In genomic region chr11:27468643-27469332, GRCh38 we compare ENCODE assay signal across 1 cellular context.
TF ChIP-seq lines count a peak whose summit lies in the region.

No MANE protein-coding gene starts in this region.

TF ChIP-seq in A549, 52 proteins besides CTCF, POLR2A, EP300 and RAD21 (continued from another document):
- TF ChIP-seq EHMT2 (IDR thresholded peaks at IDR 0.05; ENCODE audit: low read depth) (no peak), PHF8 (IDR thresholded peaks at IDR 0.05; ENCODE audit: borderline replicate concordance, low read depth) (no peak), MAX (IDR thresholded peaks at IDR 0.05) (peak; percentile 21; the same call in 1 of the 2 replicates), SMC3 (IDR thresholded peaks at IDR 0.05) (no peak), JUNB (IDR thresholded peaks at IDR 0.05) (peak; percentile 46; the same call in 1 of the 2 replicates), CHD2 (IDR thresholded peaks at IDR 0.05; ENCODE audit: low read length, partially characterized antibody) (no peak), RNF2 (IDR thresholded peaks at IDR 0.05; ENCODE audit: borderline replicate concordance, low read depth) (no peak), MYC (IDR thresholded peaks at IDR 0.05; ENCODE audit: borderline replicate concordance, low read length) (no peak), REST (IDR thresholded peaks at IDR 0.05) (peak; percentile 54; the same call in 1 of the 2 replicates), HEYL (CRISPR knock-in tag; IDR thresholded peaks at IDR 0.05) (no peak), POLR2AphosphoS2 (conservative IDR thresholded peaks at IDR 0.05; ENCODE audit: low read length) (no peak), NFE2L2 (conservative IDR thresholded peaks at IDR 0.05; ENCODE audit: low read length) (no peak), RFX5 (IDR thresholded peaks at IDR 0.05) (no peak), FOSL2 (IDR thresholded peaks at IDR 0.05) (no peak), FOSL2 (CRISPR knock-in tag; IDR thresholded peaks at IDR 0.05) (peak; percentile 66), CEBPB (IDR thresholded peaks at IDR 0.05) (peak in 1 of 2 experiments; percentile 29; a peak in 1 of 4 replicates), MAZ (IDR thresholded peaks at IDR 0.05; ENCODE audit: borderline replicate concordance, low read depth, low read length) (no peak), GATA3 (IDR thresholded peaks at IDR 0.05; ENCODE audit: borderline replicate concordance) (no peak)
- TF ChIP-seq, protein P1, sequence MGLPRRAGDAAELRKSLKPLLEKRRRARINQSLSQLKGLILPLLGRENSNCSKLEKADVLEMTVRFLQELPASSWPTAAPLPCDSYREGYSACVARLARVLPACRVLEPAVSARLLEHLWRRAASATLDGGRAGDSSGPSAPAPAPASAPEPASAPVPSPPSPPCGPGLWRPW (IDR thresholded peaks at IDR 0.05), result no peak
- TF ChIP-seq, protein P2, sequence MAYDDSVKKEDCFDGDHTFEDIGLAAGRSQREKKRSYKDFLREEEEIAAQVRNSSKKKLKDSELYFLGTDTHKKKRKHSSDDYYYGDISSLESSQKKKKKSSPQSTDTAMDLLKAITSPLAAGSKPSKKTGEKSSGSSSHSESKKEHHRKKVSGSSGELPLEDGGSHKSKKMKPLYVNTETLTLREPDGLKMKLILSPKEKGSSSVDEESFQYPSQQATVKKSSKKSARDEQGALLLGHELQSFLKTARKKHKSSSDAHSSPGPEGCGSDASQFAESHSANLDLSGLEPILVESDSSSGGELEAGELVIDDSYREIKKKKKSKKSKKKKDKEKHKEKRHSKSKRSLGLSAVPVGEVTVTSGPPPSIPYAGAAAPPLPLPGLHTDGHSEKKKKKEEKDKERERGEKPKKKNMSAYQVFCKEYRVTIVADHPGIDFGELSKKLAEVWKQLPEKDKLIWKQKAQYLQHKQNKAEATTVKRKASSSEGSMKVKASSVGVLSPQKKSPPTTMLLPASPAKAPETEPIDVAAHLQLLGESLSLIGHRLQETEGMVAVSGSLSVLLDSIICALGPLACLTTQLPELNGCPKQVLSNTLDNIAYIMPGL (CRISPR knock-in tag; IDR thresholded peaks at IDR 0.05; ENCODE audit: borderline replicate concordance), result no peak
- TF ChIP-seq, protein P3, sequence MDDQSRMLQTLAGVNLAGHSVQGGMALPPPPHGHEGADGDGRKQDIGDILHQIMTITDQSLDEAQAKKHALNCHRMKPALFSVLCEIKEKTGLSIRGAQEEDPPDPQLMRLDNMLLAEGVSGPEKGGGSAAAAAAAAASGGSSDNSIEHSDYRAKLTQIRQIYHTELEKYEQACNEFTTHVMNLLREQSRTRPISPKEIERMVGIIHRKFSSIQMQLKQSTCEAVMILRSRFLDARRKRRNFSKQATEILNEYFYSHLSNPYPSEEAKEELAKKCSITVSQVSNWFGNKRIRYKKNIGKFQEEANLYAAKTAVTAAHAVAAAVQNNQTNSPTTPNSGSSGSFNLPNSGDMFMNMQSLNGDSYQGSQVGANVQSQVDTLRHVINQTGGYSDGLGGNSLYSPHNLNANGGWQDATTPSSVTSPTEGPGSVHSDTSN (IDR thresholded peaks at IDR 0.05), result no peak
